Comparison of ENCODE assay signal across 20 cellular contexts in the genomic region with DNA sequence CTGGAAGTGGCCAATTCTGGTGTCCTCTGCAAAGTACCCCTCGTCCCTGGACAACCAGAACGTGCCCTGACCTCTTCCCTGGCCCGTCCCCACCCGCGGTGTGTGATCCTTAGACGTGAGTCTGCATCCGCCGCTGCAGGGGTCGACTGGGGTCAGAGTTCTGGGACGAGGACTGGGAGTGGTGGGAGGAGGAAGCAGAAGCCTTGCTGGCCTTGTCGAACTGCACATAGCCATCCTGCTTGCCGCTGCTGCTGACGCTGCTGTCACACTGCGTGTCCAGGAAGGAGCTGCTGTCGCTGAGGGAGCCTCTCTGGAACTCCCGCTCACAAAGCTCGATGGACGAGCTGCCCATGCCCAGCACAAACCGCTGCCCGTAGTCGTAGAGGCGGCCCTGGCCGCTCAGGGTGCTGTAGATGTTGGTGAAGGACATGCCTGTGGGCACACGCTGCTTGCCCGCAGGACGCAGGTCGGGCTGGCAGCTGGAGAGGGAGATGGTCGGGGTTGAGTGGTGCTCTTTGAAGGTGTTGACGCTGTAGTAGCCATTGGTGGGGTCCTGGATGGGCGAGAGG.
DNase-seq lines count a peak whose midpoint lies in the region; ATAC-seq, FAIRE-seq and TF ChIP-seq lines count a peak whose summit lies in the region.
"Had no signal": no experiment of that assay in that cellular context is flagged by ENCODE, and none has a peak within 500 bp of the region (broad histone marks: within the 10 kb centered on the region; RNA-seq: fewer than 3 reads in every experiment).

No MANE protein-coding gene starts in this region.

- TF ChIP-seq EP300 in HepG2 (IDR thresholded peaks at IDR 0.05; ENCODE audit: low read depth in 2 of 2, low read length in 2 of 2) = no peak
- no peak for TF ChIP-seq EP300 in HepG2 (CRISPR knock-in tag; IDR thresholded peaks at IDR 0.05; ENCODE audit: borderline replicate concordance)

- H3K27me3 Mint-ChIP-seq in activated CD4-positive, alpha-beta T cell treated with anti-CD3 and anti-CD28 coated beads, Interleukin-2, amount 10 ng/mL, durations not matched to agents 24 days and 14 days = peaks cover 5% of the 10 kb centered on the region

- peak; percentile 46 for ATAC-seq in HepG2
- ATAC-seq in sciatic nerve = peak; percentile 4
- no peak for ATAC-seq in GM18498 (IDR thresholded peaks at IDR 0.05; ENCODE audit: unreplicated experiment)

- intact Hi-C loops in adrenal gland (cut with DNase I) = loop anchor here in 1 of 2 donors (5.0 kb wide), 1 partner anchor 67 kb away; the partner anchor contains the start of gene ST3GAL4
- intact Hi-C loops in HepG2 (cut with micrococcal nuclease; ENCODE audit: unreplicated experiment) = no loop called here
- intact Hi-C loops in sciatic nerve (cut with DNase I) = no loop called here
- intact Hi-C loops in activated CD4-positive, alpha-beta T cell treated with anti-CD3 and anti-CD28 coated beads, Interleukin-2, amount 10 ng/mL, durations not matched to agents 24 days and 14 days (cut with micrococcal nuclease) = no loop called here

- H3K4me2 ChIP-seq in BLaER1 treated with 17β-estradiol and CSF1 and Interleukin-3, amounts not matched to agents 10 nM and 100 nM = peak overlapping the region in 8 of 11 experiments; percentile 43 to 96 (median 80); a peak in 14 of 22 replicates
- no peak overlapping the region for H3K4me2 ChIP-seq in HepG2 (ENCODE audit: low read depth, low read length)
- H3K4me2 ChIP-seq: PC-9 had no signal

- peaks cover 0 to 42% (median 0%) of the 10 kb centered on the region in 11 experiments; a peak in 5 of 22 replicates for H3K27me3 ChIP-seq in BLaER1 treated with 17β-estradiol and CSF1 and Interleukin-3, amounts not matched to agents 10 nM and 100 nM
- H3K27me3 ChIP-seq in adrenal gland (no peaks in the 10 kb centered on the region), HepG2 (ENCODE audit: control insufficient read depth in 1 of 2, insufficient read depth in 2 of 2, low read length in 2 of 2) (no peaks in the 10 kb centered on the region)
- H3K27me3 ChIP-seq: MG63 had no signal

- in situ Hi-C loops in HepG2 (cut with HindIII; ENCODE audit: extremely low pct_ligation_motif_present, low pct_unique_long_range_greater_than_20kb) = loop anchor here (25.0 kb wide), 1 partner anchor 1738 kb away; no protein-coding TSS in a partner anchor

- H4K20me1 ChIP-seq in BLaER1 treated with 17β-estradiol and CSF1 and Interleukin-3, amounts not matched to agents 10 nM and 100 nM = peaks cover 0 to 22% (median 0%) of the 10 kb centered on the region in 11 experiments; a peak in 5 of 22 replicates
- no peaks in the 10 kb centered on the region for H4K20me1 ChIP-seq in HepG2 (ENCODE audit: insufficient read depth, low read length)

- 46 to 91% (median 68%) methylated on average over 8 to 30 of the region's 30 CpGs for WGBS in adrenal gland, 4 donors
- WGBS in HepG2 (ENCODE audit: low lambda C conversion rate) = 65% methylated on average over 30 of the region's 30 CpGs

- no peak for FAIRE-seq in HepG2 (lab: Jason Lieb, UNC)
- FAIRE-seq: A204.1, H54, K562 had no signal

- no peak overlapping the region for H2AFZ ChIP-seq in HepG2 (ENCODE audit: low read length)
- H2AFZ ChIP-seq: PC-9 had no signal

- DNase-seq in adrenal gland = peak in 6 of 7 donors; percentile 41 to 73 (median 58)
- no peak for DNase-seq in HepG2 (ENCODE audit: low spot score)
- DNase-seq in sciatic nerve (ENCODE audit: low spot score) = no peak
- no peak for DNase-seq in RKO (ENCODE audit: low spot score)
- no peak for DNase-seq in activated CD4-positive, alpha-beta T cell treated with anti-CD3 and anti-CD28 coated beads, Interleukin-2, amount 10 ng/mL, durations not matched to agents 24 days and 14 days
- no peak for DNase-seq in NCI-H1436 (lab: John Stamatoyannopoulos, UW)
- DNase-seq: EL, GF-D8, MG63, NCI-H1417, NCI-H187, NCI-H2227 treated with DMSO at 0.1 percent for 48 hours, NCI-H510A, PC-9, SIG-M5 had no signal

- no peak for TF ChIP-seq POLR2A in adrenal gland (IDR thresholded peaks at IDR 0.05)
- no peak for TF ChIP-seq POLR2A in HepG2 (IDR thresholded peaks at IDR 0.05; ENCODE audit: insufficient read depth in 1 of 2, low read depth in 2 of 2, low read length in 2 of 2)

- no peaks in the 10 kb centered on the region for H3K36me3 Mint-ChIP-seq in activated CD4-positive, alpha-beta T cell treated with anti-CD3 and anti-CD28 coated beads, Interleukin-2, amount 10 ng/mL, durations not matched to agents 24 days and 14 days (ENCODE audit: low read depth)

- peaks cover 37 to 99% (median 96%) of the 10 kb centered on the region in 10 experiments for H3K4me1 ChIP-seq in BLaER1 treated with 17β-estradiol and CSF1 and Interleukin-3, amounts not matched to agents 10 nM and 100 nM
- peaks cover 33 to 61% of the 10 kb centered on the region in 2 donors for H3K4me1 ChIP-seq in adrenal gland (replicated peaks in 1 of 2)
- H3K4me1 ChIP-seq in HepG2 (ENCODE audit: insufficient read depth, low read length) = peaks cover 31% of the 10 kb centered on the region

- no peak for TF ChIP-seq RAD21 in HepG2 (CRISPR knock-in tag; IDR thresholded peaks at IDR 0.05)

- H3K9me3 ChIP-seq in BLaER1 treated with 17β-estradiol and CSF1 and Interleukin-3, amounts not matched to agents 10 nM and 100 nM (replicated peaks in 1 of 11) = no peaks in the 10 kb centered on the region
- H3K9me3 ChIP-seq in adrenal gland (replicated peaks in 1 of 3) (no peaks in the 10 kb centered on the region), HepG2 (ENCODE audit: low read length) (no peaks in the 10 kb centered on the region)
- H3K9me3 ChIP-seq: MG63 had no signal

- peaks cover 9% of the 10 kb centered on the region for H3K4me1 Mint-ChIP-seq in activated CD4-positive, alpha-beta T cell treated with anti-CD3 and anti-CD28 coated beads, Interleukin-2, amount 10 ng/mL, durations not matched to agents 24 days and 14 days

- H3K27ac Mint-ChIP-seq in activated CD4-positive, alpha-beta T cell treated with anti-CD3 and anti-CD28 coated beads, Interleukin-2, amount 10 ng/mL, durations not matched to agents 24 days and 14 days = no peak overlapping the region

- no peaks in the 10 kb centered on the region for H3K9me3 Mint-ChIP-seq in activated CD4-positive, alpha-beta T cell treated with anti-CD3 and anti-CD28 coated beads, Interleukin-2, amount 10 ng/mL, durations not matched to agents 24 days and 14 days

- POLR2A ChIA-PET in HepG2 (lab: Yijun Ruan, JAX) = no interaction called here

- TF ChIP-seq CTCF in adrenal gland (IDR thresholded peaks at IDR 0.05) = no peak
- TF ChIP-seq CTCF in HepG2 (CRISPR knock-in tag; IDR thresholded peaks at IDR 0.05) = no peak

- no TSS peak for BruUV-seq in HepG2 (replicated peaks; lab: Mats Ljungman, UMichigan)

- no peaks in the 10 kb centered on the region for H3K79me2 ChIP-seq in HepG2 (ENCODE audit: insufficient read depth, low read length)

- H3K27ac ChIP-seq in BLaER1 treated with 17β-estradiol and CSF1 and Interleukin-3, amounts not matched to agents 10 nM and 100 nM = no peak overlapping the region
- H3K27ac ChIP-seq in adrenal gland (peak overlapping the region; percentile 10 to 90 (median 72)), HepG2 (ENCODE audit: extremely low read length, insufficient read depth, low read length) (no peak overlapping the region)
- H3K27ac ChIP-seq: PC-9 had no signal

- peak overlapping the region in 1 of 11 experiments; percentile 29; a peak in 1 of 22 replicates for H3K9ac ChIP-seq in BLaER1 treated with 17β-estradiol and CSF1 and Interleukin-3, amounts not matched to agents 10 nM and 100 nM
- H3K9ac ChIP-seq in HepG2 (ENCODE audit: insufficient read depth, low read depth, low read length) = no peak overlapping the region

- CTCF ChIA-PET in HepG2 (lab: Yijun Ruan, JAX; ENCODE audit: low intra/inter-chr PET ratio, low total read pairs) = no interaction called here

- H3K36me3 ChIP-seq in BLaER1 treated with 17β-estradiol and CSF1 and Interleukin-3, amounts not matched to agents 10 nM and 100 nM = no peaks in the 10 kb centered on the region
- H3K36me3 ChIP-seq in adrenal gland (replicated peaks in 1 of 2) (no peaks in the 10 kb centered on the region), HepG2 (replicated peaks in 1 of 2; ENCODE audit: control insufficient read depth in 1 of 2, insufficient read depth in 2 of 2, low read length in 2 of 2) (no peaks in the 10 kb centered on the region)

- H3K4me3 ChIP-seq in BLaER1 treated with 17β-estradiol and CSF1 and Interleukin-3, amounts not matched to agents 10 nM and 100 nM = no peak overlapping the region
- H3K4me3 ChIP-seq in adrenal gland (no peak overlapping the region), HepG2 (replicated peaks in 1 of 3; ENCODE audit: insufficient read depth in 1 of 3, low read depth in 2 of 3, low read length in 3 of 3) (no peak overlapping the region)
- H3K4me3 ChIP-seq: K562, MG63, PC-9 had no signal

- no peak overlapping the region for H3K4me3 Mint-ChIP-seq in activated CD4-positive, alpha-beta T cell treated with anti-CD3 and anti-CD28 coated beads, Interleukin-2, amount 10 ng/mL, durations not matched to agents 24 days and 14 days

TF ChIP-seq in HepG2, 621 proteins besides CTCF, POLR2A, EP300 and RAD21:
- no peak for TF ChIP-seq ATF3 (CRISPR knock-in tag; IDR thresholded peaks at IDR 0.05)
- TF ChIP-seq AGO2 (optimal IDR thresholded peaks at IDR 0.05; ENCODE audit: low read depth, low read length) = peak; percentile 32

Comparison
In these comparisons a context has a peak if more than half of its experiments do, and no peak if none do; other contexts are left out.
1. H3K27ac ChIP-seq: peak in adrenal gland (5 of 5); none in BLaER1 treated with 17β-estradiol and CSF1 and Interleukin-3, amounts not matched to agents 10 nM and 100 nM (0 of 11) and HepG2 (single experiment).
2. DNase-seq: peak in adrenal gland (6 of 7); none in HepG2 (single experiment), sciatic nerve (single experiment), RKO (single experiment), activated CD4-positive, alpha-beta T cell treated with anti-CD3 and anti-CD28 coated beads, Interleukin-2, amount 10 ng/mL, durations not matched to agents 24 days and 14 days (single experiment) and NCI-H1436 (single experiment).